16 cellular contexts compared by ENCODE assay signal in the genomic region with DNA sequence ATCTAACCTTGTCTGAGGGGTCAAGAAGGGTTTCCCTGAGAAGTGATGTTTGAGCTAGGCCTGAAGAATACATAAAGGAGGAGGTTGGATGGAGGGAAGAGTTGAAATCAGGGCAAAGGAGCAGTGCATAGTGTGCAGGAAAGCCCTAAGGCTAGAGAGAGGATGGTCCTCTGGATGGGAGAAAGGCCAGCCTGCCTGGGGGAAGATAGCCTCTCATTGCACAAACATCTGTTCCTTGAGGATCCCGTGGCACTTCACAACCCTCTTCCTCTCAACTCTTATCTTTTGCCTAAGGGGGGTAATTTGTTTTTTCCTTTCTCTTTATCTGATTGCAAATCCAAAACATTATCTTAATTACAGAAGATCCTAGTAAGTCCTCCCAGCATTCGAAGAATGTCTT. TPM values are rescaled to one million over a fixed set of nuclear protein-coding genes. Genes with fewer than 3 reads are reported as not detected.
DNase-seq lines count a peak whose midpoint lies in the region; ATAC-seq and TF ChIP-seq lines count a peak whose summit lies in the region.
"Had no signal": no experiment of that assay in that cellular context is flagged by ENCODE, and none has a peak within 500 bp of the region (broad histone marks: within the 10 kb centered on the region; RNA-seq: fewer than 3 reads in every experiment).

No MANE protein-coding gene starts in this region.

- no peak overlapping the region for H3K4me3 ChIP-seq in adipocyte (ENCODE audit: low read length)
- H3K4me3 ChIP-seq in H7 (ENCODE audit: insufficient read depth, low read depth, low read length) = no peak overlapping the region

- H3K27ac Mint-ChIP-seq in activated CD4-positive, alpha-beta T cell treated with anti-CD3 and anti-CD28 coated beads, Interleukin-2, amount 10 ng/mL, durations not matched to agents 24 days and 14 days = peak overlapping the region; percentile 68
- H3K27ac Mint-ChIP-seq in HFFc6 = peak overlapping the region; percentile 61
- peak overlapping the region; percentile 26 for H3K27ac Mint-ChIP-seq in stimulated activated effector memory CD8-positive, alpha-beta T cell treated with anti-CD3 and anti-CD28 coated beads, Interleukin-12 subunit alpha, Interleukin-12 subunit beta, amount 100 ng/mL, for 72 hours

- no peak for ATAC-seq in stimulated activated effector memory CD8-positive, alpha-beta T cell treated with anti-CD3 and anti-CD28 coated beads, Interleukin-12 subunit alpha, Interleukin-12 subunit beta, amount 100 ng/mL, for 72 hours

- H3K27me3 ChIP-seq in adipocyte (replicated peaks; ENCODE audit: control insufficient read depth, insufficient read depth, low read length) (no peaks in the 10 kb centered on the region), H7 (ENCODE audit: control insufficient read depth, insufficient read depth, low read length) (no peaks in the 10 kb centered on the region)

- peaks cover 8% of the 10 kb centered on the region for H3K4me1 Mint-ChIP-seq in activated CD4-positive, alpha-beta T cell treated with anti-CD3 and anti-CD28 coated beads, Interleukin-2, amount 10 ng/mL, durations not matched to agents 24 days and 14 days
- H3K4me1 Mint-ChIP-seq in HFFc6 (ENCODE audit: low read depth) = peaks cover 61% of the 10 kb centered on the region
- H3K4me1 Mint-ChIP-seq in stimulated activated effector memory CD8-positive, alpha-beta T cell treated with anti-CD3 and anti-CD28 coated beads, Interleukin-12 subunit alpha, Interleukin-12 subunit beta, amount 100 ng/mL, for 72 hours = no peaks in the 10 kb centered on the region

- no peaks in the 10 kb centered on the region for H3K9me3 Mint-ChIP-seq in activated CD4-positive, alpha-beta T cell treated with anti-CD3 and anti-CD28 coated beads, Interleukin-2, amount 10 ng/mL, durations not matched to agents 24 days and 14 days
- no peaks in the 10 kb centered on the region for H3K9me3 Mint-ChIP-seq in HFFc6
- H3K9me3 Mint-ChIP-seq in stimulated activated effector memory CD8-positive, alpha-beta T cell treated with anti-CD3 and anti-CD28 coated beads, Interleukin-12 subunit alpha, Interleukin-12 subunit beta, amount 100 ng/mL, for 72 hours = no peaks in the 10 kb centered on the region

- H3K9ac ChIP-seq in adipocyte (ENCODE audit: low read length) = no peak overlapping the region
- H3K9ac ChIP-seq: KMS-11 had no signal

- H3K36me3 Mint-ChIP-seq in activated CD4-positive, alpha-beta T cell treated with anti-CD3 and anti-CD28 coated beads, Interleukin-2, amount 10 ng/mL, durations not matched to agents 24 days and 14 days (ENCODE audit: low read depth) = peaks cover 67% of the 10 kb centered on the region
- H3K36me3 Mint-ChIP-seq in HFFc6 (ENCODE audit: low read depth) = peaks cover 53% of the 10 kb centered on the region
- H3K36me3 Mint-ChIP-seq in stimulated activated effector memory CD8-positive, alpha-beta T cell treated with anti-CD3 and anti-CD28 coated beads, Interleukin-12 subunit alpha, Interleukin-12 subunit beta, amount 100 ng/mL, for 72 hours = peaks cover 65% of the 10 kb centered on the region

- TF ChIP-seq CTCF in HFFc6 (IDR thresholded peaks at IDR 0.05) = no peak

- H3K4me3 Mint-ChIP-seq in activated CD4-positive, alpha-beta T cell treated with anti-CD3 and anti-CD28 coated beads, Interleukin-2, amount 10 ng/mL, durations not matched to agents 24 days and 14 days = no peak overlapping the region
- H3K4me3 Mint-ChIP-seq in HFFc6 = peak overlapping the region; percentile 9; the same call in 1 of the 2 replicates
- no peak overlapping the region for H3K4me3 Mint-ChIP-seq in stimulated activated effector memory CD8-positive, alpha-beta T cell treated with anti-CD3 and anti-CD28 coated beads, Interleukin-12 subunit alpha, Interleukin-12 subunit beta, amount 100 ng/mL, for 72 hours

- H3K27me3 Mint-ChIP-seq in activated CD4-positive, alpha-beta T cell treated with anti-CD3 and anti-CD28 coated beads, Interleukin-2, amount 10 ng/mL, durations not matched to agents 24 days and 14 days = no peaks in the 10 kb centered on the region
- no peaks in the 10 kb centered on the region for H3K27me3 Mint-ChIP-seq in HFFc6 (ENCODE audit: insufficient read depth)

- intact Hi-C loops in activated CD4-positive, alpha-beta T cell treated with anti-CD3 and anti-CD28 coated beads, Interleukin-2, amount 10 ng/mL, durations not matched to agents 24 days and 14 days (cut with micrococcal nuclease) = no loop called here

- no peaks in the 10 kb centered on the region for H3K36me3 ChIP-seq in adipocyte (ENCODE audit: control insufficient read depth, insufficient read depth, low read length, severe bottlenecking)
- no peaks in the 10 kb centered on the region; the same call in none of the 2 replicates for H3K36me3 ChIP-seq in H7 (replicated peaks; ENCODE audit: control insufficient read depth, insufficient read depth, low read length)

- H3K4me1 ChIP-seq in adipocyte (ENCODE audit: control insufficient read depth, insufficient read depth, low read length) = peaks cover 42% of the 10 kb centered on the region

- no peaks in the 10 kb centered on the region for H3K9me3 ChIP-seq in adipocyte (ENCODE audit: control insufficient read depth, low read length)
- H3K9me3 ChIP-seq: Caco-2 had no signal

- no peak for DNase-seq in activated CD4-positive, alpha-beta T cell treated with anti-CD3 and anti-CD28 coated beads, Interleukin-2, amount 10 ng/mL, durations not matched to agents 24 days and 14 days
- no peak for DNase-seq in activated CD4-positive, alpha-beta T cell treated with anti-CD3 and anti-CD28 coated beads for 4 hours
- DNase-seq in HFFc6 (peak; percentile 25), adipocyte (ENCODE audit: low read depth) (peak; percentile 64), H7 (no peak), NCI-H2196 treated with DMSO at 0.1 percent for 48 hours (lab: John Stamatoyannopoulos, UW; ENCODE audit: unreplicated experiment) (no peak), NCI-H510A treated with DMSO at 0.1 percent for 48 hours (lab: John Stamatoyannopoulos, UW) (no peak)
- DNase-seq in stimulated activated effector memory CD8-positive, alpha-beta T cell treated with anti-CD3 and anti-CD28 coated beads, Interleukin-12 subunit alpha, Interleukin-12 subunit beta, amount 100 ng/mL, for 72 hours (ENCODE audit: low spot score in 2 of 2) = no peak
- DNase-seq: 8988T, C1 segment of cervical spinal cord, MM.1S, NCI-H1105, NCI-H187, SHP77 treated with DMSO at 0.1 percent for 48 hours had no signal

RNA-seq across cellular contexts. Expression of a gene that starts 35.7 kb away (rescaled TPM):
- total RNA-seq in activated CD4-positive, alpha-beta T cell treated with anti-CD3 and anti-CD28 coated beads, Interleukin-2, amount 10 ng/mL, durations not matched to agents 24 days and 14 days = 41.9 and 43.5 TPM in 2 replicates
- 10 to 100 TPM; 28.8 to 44.9 (median 40.6) TPM for total RNA-seq in HFFc6 (2021; fragmentation: NEBNext Ultra II Directional; extraction: Animal tissue kit (Norgen Biotek cat#: 25700))
- total RNA-seq in H7 (2014; rRNA removed; shearing (Covaris generic)) = 1.3 and 2.3 TPM in 2 replicates

RNA-seq across cellular contexts. Expression of a gene that starts 36.8 kb away (rescaled TPM):
- 8.8 and 8.9 TPM in 2 replicates for total RNA-seq in activated CD4-positive, alpha-beta T cell treated with anti-CD3 and anti-CD28 coated beads, Interleukin-2, amount 10 ng/mL, durations not matched to agents 24 days and 14 days
- total RNA-seq in HFFc6 (2021; fragmentation: NEBNext Ultra II Directional; extraction: Animal tissue kit (Norgen Biotek cat#: 25700)) = 100 to 1,000 TPM; 112 to 178 (median 164) TPM
- total RNA-seq in H7 (2014; rRNA removed; shearing (Covaris generic)) = not detected in 2 replicates
- total RNA-seq: Caco-2 had no signal

Comparison
In these comparisons a context has a peak if more than half of its experiments do, and no peak if none do; other contexts are left out.
1. DNase-seq: peak in HFFc6 (single experiment) and adipocyte (single experiment); none in activated CD4-positive, alpha-beta T cell treated with anti-CD3 and anti-CD28 coated beads, Interleukin-2, amount 10 ng/mL, durations not matched to agents 24 days and 14 days (single experiment), activated CD4-positive, alpha-beta T cell treated with anti-CD3 and anti-CD28 coated beads for 4 hours (0 of 2), stimulated activated effector memory CD8-positive, alpha-beta T cell treated with anti-CD3 and anti-CD28 coated beads, Interleukin-12 subunit alpha, Interleukin-12 subunit beta, amount 100 ng/mL, for 72 hours (0 of 2), H7 (single experiment), NCI-H2196 treated with DMSO at 0.1 percent for 48 hours (single experiment) and NCI-H510A treated with DMSO at 0.1 percent for 48 hours (single experiment).
2. RNA of a gene that starts 36.8 kb away (total RNA-seq): 112 to 178 TPM in HFFc6; 8.8 to 8.9 TPM in activated CD4-positive, alpha-beta T cell treated with anti-CD3 and anti-CD28 coated beads, Interleukin-2, amount 10 ng/mL, durations not matched to agents 24 days and 14 days and not detected in H7; every median in the first group is over 10 times any median in the second.
3. Peak in every context shown above with its lines, with median percentiles within 50 percentile points of each other: H3K27ac Mint-ChIP-seq.